Comparison of ENCODE assay signal across 1 cellular context in genomic region chr12:81079280-81080076, GRCh38.
A peak's percentile ranks its signal among the peaks of the same experiment; 100 is the strongest.
TF ChIP-seq lines count a peak whose summit lies in the region.

No MANE protein-coding gene starts in this region.

TF ChIP-seq in IMR-90, 13 proteins besides CTCF, POLR2A, EP300 and RAD21:
- TF ChIP-seq ELK1 (IDR thresholded peaks at IDR 0.05; ENCODE audit: borderline replicate concordance, low read depth, low read length): no peak
- TF ChIP-seq MAZ (IDR thresholded peaks at IDR 0.05; ENCODE audit: borderline replicate concordance, low read depth, low read length): no peak
- TF ChIP-seq MXI1 (IDR thresholded peaks at IDR 0.05; ENCODE audit: borderline replicate concordance, low read depth, low read length): no peak
- TF ChIP-seq RFX5 (IDR thresholded peaks at IDR 0.05; ENCODE audit: low read depth, low read length): no peak
- peak; percentile 37; the same call in 1 of the 2 replicates for TF ChIP-seq CEBPB (IDR thresholded peaks at IDR 0.05; ENCODE audit: low read depth, low read length)
- no peak for TF ChIP-seq BHLHE40 (IDR thresholded peaks at IDR 0.05; ENCODE audit: low read depth, low read length)
- no peak for TF ChIP-seq FOS (IDR thresholded peaks at IDR 0.05; ENCODE audit: low read depth, low read length)
